In genomic region chr17:57900991-57901743, GRCh38 we compare ENCODE assay signal across 10 cellular contexts. TPM values are rescaled to one million over a fixed set of nuclear protein-coding genes. Genes with fewer than 3 reads are reported as not detected.
DNase-seq lines count a peak whose midpoint lies in the region; ATAC-seq, FAIRE-seq and TF ChIP-seq lines count a peak whose summit lies in the region.
"Had no signal": no experiment of that assay in that cellular context is flagged by ENCODE, and none has a peak within 500 bp of the region (broad histone marks: within the 10 kb centered on the region; RNA-seq: fewer than 3 reads in every experiment).

No MANE protein-coding gene starts in this region.

- dilution Hi-C loops in keratinocyte (cut with MboI; ENCODE audit: extremely low pct_ligation_motif_present, low sequenced_read_pairs) = no loop called here

- H3K4me1 ChIP-seq in PC-3 (ENCODE audit: insufficient read depth, low read length) (peaks cover 64% of the 10 kb centered on the region), keratinocyte (ENCODE audit: control insufficient read depth, extremely low read depth, insufficient read depth, low read length) (peaks cover 71% of the 10 kb centered on the region), tibial artery (peaks cover 21 to 77% (median 56%) of the 10 kb centered on the region in 4 donors)

- H2AFZ ChIP-seq in PC-3 (ENCODE audit: low read length) = no peak overlapping the region
- H2AFZ ChIP-seq in keratinocyte (ENCODE audit: control insufficient read depth, low read length) = no peak overlapping the region

- no peaks in the 10 kb centered on the region for H4K20me1 ChIP-seq in PC-3 (ENCODE audit: low read length)
- no peaks in the 10 kb centered on the region for H4K20me1 ChIP-seq in keratinocyte (ENCODE audit: control insufficient read depth, extremely low read depth, insufficient read depth, low read length)

- H3K27ac ChIP-seq in PC-3 (ENCODE audit: low read length) (peak overlapping the region; percentile 96), keratinocyte (ENCODE audit: control insufficient read depth, insufficient read depth, low read length) (peak overlapping the region; percentile 78), tibial artery (peak overlapping the region; percentile 31 to 89)

- BruUV-seq in PC-3 (replicated peaks; lab: Mats Ljungman, UMichigan) = no TSS peak

- H3K4me3 ChIP-seq in PC-3 (ENCODE audit: low read length) (no peak overlapping the region), keratinocyte (ENCODE audit: control insufficient read depth in 2 of 3, extremely low read depth in 1 of 3, insufficient read depth in 2 of 3, low read depth in 1 of 3, low read length in 3 of 3) (no peak overlapping the region), tibial artery (no peak overlapping the region)

- H3K9me2 ChIP-seq in PC-3 (replicated peaks; ENCODE audit: low read length) = no peaks in the 10 kb centered on the region

- H3K36me3 ChIP-seq in PC-3 (ENCODE audit: low read depth, low read length) = no peaks in the 10 kb centered on the region
- H3K36me3 ChIP-seq in keratinocyte (ENCODE audit: control insufficient read depth in 2 of 2, extremely low read depth in 1 of 2, insufficient read depth in 2 of 2, low read length in 2 of 2) = no peaks in the 10 kb centered on the region
- no peaks in the 10 kb centered on the region for H3K36me3 ChIP-seq in tibial artery

- peaks cover 67% of the 10 kb centered on the region for H3K79me2 ChIP-seq in PC-3 (ENCODE audit: low read length)
- H3K79me2 ChIP-seq in keratinocyte (ENCODE audit: control insufficient read depth, insufficient read depth, low read length) = peaks cover 2% of the 10 kb centered on the region

- CTCF ChIA-PET in PC-3 (lab: Charles Lee) = interaction anchor here (0.6 kb wide), 1 partner anchor 9 kb away, joined by 3 read pairs; no protein-coding TSS in a partner anchor

- H3K9me1 ChIP-seq in keratinocyte (ENCODE audit: control insufficient read depth, extremely low read depth, insufficient read depth, low read length) = no peaks in the 10 kb centered on the region

- no peaks in the 10 kb centered on the region for H3K9me3 ChIP-seq in PC-3 (ENCODE audit: low read length)
- H3K9me3 ChIP-seq in keratinocyte (ENCODE audit: control insufficient read depth, low read depth, low read length) = no peaks in the 10 kb centered on the region
- H3K9me3 ChIP-seq in tibial artery = no peaks in the 10 kb centered on the region

- DNase-seq in NCI-H1436 treated with DMSO at 0.1 percent for 48 hours (lab: John Stamatoyannopoulos, UW) (peak; percentile 96), PC-3 (peak; percentile 96), keratinocyte (ENCODE audit: low read depth, low spot score) (peak; percentile 92), tibial artery (no peak), ecto neural progenitor cell (ENCODE audit: low spot score) (no peak), OCI-M2 (lab: John Stamatoyannopoulos, UW; ENCODE audit: unreplicated experiment) (no peak)
- DNase-seq: activated naive CD4-positive, alpha-beta T cell treated with anti-CD3 and anti-CD28 coated beads for 36 hours; GDM1 had no signal

- POLR2A ChIA-PET in PC-3 (lab: Charles Lee; ENCODE audit: unreplicated experiment) = no interaction called here

- TF ChIP-seq CTCF in PC-3 (conservative IDR thresholded peaks at IDR 0.05; ENCODE audit: low read depth, low read length) = no peak
- TF ChIP-seq CTCF in keratinocyte (optimal IDR thresholded peaks at IDR 0.05 in 1 of 3, IDR thresholded peaks at IDR 0.05 in 1 of 3, conservative IDR thresholded peaks at IDR 0.05 in 1 of 3; ENCODE audit: extremely low read depth in 1 of 3, insufficient read depth in 2 of 3, low read length in 3 of 3) = no peak
- TF ChIP-seq CTCF in tibial artery (IDR thresholded peaks at IDR 0.05) = no peak

- H3K9ac ChIP-seq in PC-3 (ENCODE audit: low read length) (peak overlapping the region; percentile 10; the same call in 1 of the 2 replicates), keratinocyte (ENCODE audit: control insufficient read depth, extremely low read depth, insufficient read depth, low read length) (peak overlapping the region; percentile 24)

- peak; percentile 84 for FAIRE-seq in keratinocyte (lab: Jason Lieb, UNC)

- H3K4me2 ChIP-seq in PC-3 (ENCODE audit: low read length) = peak overlapping the region; percentile 38
- H3K4me2 ChIP-seq in keratinocyte (ENCODE audit: control insufficient read depth, extremely low read depth, insufficient read depth, low read depth, low read length) = peak overlapping the region; percentile 4

- peak; percentile 45 for ATAC-seq in PC-3
- ATAC-seq in GM19397 (IDR thresholded peaks at IDR 0.05; ENCODE audit: unreplicated experiment) = no peak
- ATAC-seq in HG02970 (IDR thresholded peaks at IDR 0.05; ENCODE audit: low FRiP score, unreplicated experiment) = no peak

- no peaks in the 10 kb centered on the region for H3K27me3 ChIP-seq in PC-3 (ENCODE audit: low read length)
- H3K27me3 ChIP-seq in keratinocyte (ENCODE audit: control insufficient read depth, extremely low read depth, insufficient read depth, low read length) = no peaks in the 10 kb centered on the region
- H3K27me3 ChIP-seq in tibial artery = no peaks in the 10 kb centered on the region

- peaks cover 7% of the 10 kb centered on the region for H3F3A ChIP-seq in PC-3 (ENCODE audit: low read length, unreplicated experiment)

- intact Hi-C loops in PC-3 (cut with micrococcal nuclease) (loop anchor here (1.0 to 5.0 kb wide), 2 partner anchors 8 to 34 kb away; no protein-coding TSS in a partner anchor), tibial artery (cut with DNase I; ENCODE audit: low total_unique reads) (no loop called here)

RNA-seq across cellular contexts. Expression of gene MRPS23, which starts 51.3 kb away (rescaled TPM):
- 63.9 and 97.5 TPM in 2 replicates for total RNA-seq in PC-3 (2014; rRNA removed)
- polyA plus RNA-seq in keratinocyte = 52.8 to 60.2 TPM (median 57.3 TPM) in 3 replicates
- polyA plus RNA-seq in keratinocyte (2011; ENCODE audit: low read depth) = 45.1 TPM
- polyA plus RNA-seq in keratinocyte (2011; cell fraction: cytosol; rRNA removed) = 28.0 and 33.1 TPM in 2 replicates
- 17.3 and 32.0 TPM in 2 replicates for polyA plus RNA-seq in keratinocyte (2011; cell fraction: nucleus; rRNA removed)
- 52.4 and 69.6 TPM in 2 replicates for polyA plus RNA-seq in keratinocyte (2012; ENCODE audit: low replicate concordance)
- 16.7 to 24.3 TPM (median 24.0 TPM) in 3 replicates for polyA minus RNA-seq in keratinocyte
- polyA minus RNA-seq in keratinocyte (2011; cell fraction: cytosol; rRNA and poly(A)+ RNA removed) = 39.9 TPM
- polyA minus RNA-seq in keratinocyte (2011; cell fraction: nucleus; rRNA and poly(A)+ RNA removed) = 4.7 and 8.2 TPM in 2 replicates

RNA-seq across cellular contexts. Expression of gene CUEDC1, which starts 54.0 kb away (rescaled TPM):
- 31.6 and 53.4 TPM in 2 replicates for total RNA-seq in PC-3 (2014; rRNA removed)
- polyA plus RNA-seq in keratinocyte = 12.9 to 18.7 TPM (median 14.4 TPM) in 3 replicates
- polyA plus RNA-seq in keratinocyte (2011; ENCODE audit: low read depth) = 3.6 TPM
- polyA plus RNA-seq in keratinocyte (2011; cell fraction: cytosol; rRNA removed) = 11.2 and 13.6 TPM in 2 replicates
- 31.3 and 40.1 TPM in 2 replicates for polyA plus RNA-seq in keratinocyte (2011; cell fraction: nucleus; rRNA removed)
- polyA plus RNA-seq in keratinocyte (2012; ENCODE audit: low replicate concordance) = 6.4 and 19.7 TPM in 2 replicates
- 13.5 to 25.5 TPM (median 14.4 TPM) in 3 replicates for polyA minus RNA-seq in keratinocyte
- 18.4 TPM for polyA minus RNA-seq in keratinocyte (2011; cell fraction: cytosol; rRNA and poly(A)+ RNA removed)
- 13.1 and 14.2 TPM in 2 replicates for polyA minus RNA-seq in keratinocyte (2011; cell fraction: nucleus; rRNA and poly(A)+ RNA removed)

Comparison
In these comparisons a context has a peak if more than half of its experiments do, and no peak if none do; other contexts are left out.
1. DNase-seq: peak in NCI-H1436 treated with DMSO at 0.1 percent for 48 hours (single experiment), PC-3 (single experiment) and keratinocyte (single experiment); none in tibial artery (0 of 2), ecto neural progenitor cell (single experiment) and OCI-M2 (single experiment).
2. Peak in every context shown above with its lines, with median percentiles within 50 percentile points of each other: H3K27ac ChIP-seq.